ENCODE assay signal across 16 cellular contexts in genomic region chr14:101774006-101774755, GRCh38. TPM values are rescaled to one million over a fixed set of nuclear protein-coding genes. Genes with fewer than 3 reads are reported as not detected.
DNase-seq lines count a peak whose midpoint lies in the region; ATAC-seq, FAIRE-seq and TF ChIP-seq lines count a peak whose summit lies in the region.
"Had no signal": no experiment of that assay in that cellular context is flagged by ENCODE, and none has a peak within 500 bp of the region (broad histone marks: within the 10 kb centered on the region; RNA-seq: fewer than 3 reads in every experiment).

No MANE protein-coding gene starts in this region.

- TF ChIP-seq POLR2A in Raji (IDR thresholded peaks at IDR 0.05; ENCODE audit: insufficient read depth, low read depth, low read length), result peak; percentile 43; the same call in 1 of the 2 replicates

- peak overlapping the region; percentile 64 for H3K27ac ChIP-seq in layer of hippocampus (ENCODE audit: low read depth, low read length)
- H3K27ac ChIP-seq: C4-2B, lower lobe of right lung, prostate gland, RWPE1, stomach had no signal

- H3K27me3 ChIP-seq in BE2C (no peaks in the 10 kb centered on the region), layer of hippocampus (ENCODE audit: control insufficient read depth, insufficient read depth, low read length) (no peaks in the 10 kb centered on the region)
- H3K27me3 ChIP-seq: stomach had no signal

- H3K4me1 ChIP-seq in BE2C, result peaks cover 16% of the 10 kb centered on the region
- H3K4me1 ChIP-seq: prostate gland had no signal

- peak; percentile 14 for FAIRE-seq in GM19239 (lab: Jason Lieb, UNC)
- FAIRE-seq: astrocyte had no signal

- TF ChIP-seq CTCF in BE2C (IDR thresholded peaks at IDR 0.05; ENCODE audit: low read depth, low read length), result no peak

- H3K4me3 ChIP-seq in BE2C (ENCODE audit: low read depth, low read length), result no peak overlapping the region
- H3K4me3 ChIP-seq: lower lobe of right lung, prostate gland, stomach had no signal

- no peaks in the 10 kb centered on the region; the same call in 1 of the 2 replicates for H3K9me3 ChIP-seq in BE2C
- H3K9me3 ChIP-seq: lower lobe of right lung, prostate gland, stomach had no signal

- DNase-seq in BE2C, result peak; percentile 80
- DNase-seq in GM19239 (ENCODE audit: insufficient read length, low spot score), result no peak
- DNase-seq in cortex of kidney (lab: John Stamatoyannopoulos, UW), result no peak
- DNase-seq in NCI-H2227 treated with DMSO at 0.1 percent for 48 hours (lab: John Stamatoyannopoulos, UW), result no peak
- DNase-seq: lower lobe of right lung; NCI-H187; stimulated activated CD4-positive, alpha-beta T cell treated with anti-CD3 and anti-CD28 coated beads, Interleukin-4, amount 100 ng/mL, for 1 hour; stomach had no signal

- ATAC-seq in GM18861 (IDR thresholded peaks at IDR 0.05; ENCODE audit: unreplicated experiment) (no peak), HG03565 (IDR thresholded peaks at IDR 0.05; ENCODE audit: unreplicated experiment) (no peak)
- ATAC-seq: lower lobe of right lung had no signal

- H3K36me3 ChIP-seq in BE2C, result no peaks in the 10 kb centered on the region
- H3K36me3 ChIP-seq: lower lobe of right lung, prostate gland had no signal

RNA-seq across cellular contexts. Expression of gene PPP2R5C, which starts 12.7 kb away (rescaled TPM):
- polyA plus RNA-seq in BE2C (2012; ENCODE audit: insufficient read depth, insufficient read length, low read depth), result 55.0 TPM
